Comparison of ENCODE assay signal across 19 cellular contexts in genomic region chr22:37827056-37827455, GRCh38. TPM values are rescaled to one million over a fixed set of nuclear protein-coding genes. Genes with fewer than 3 reads are reported as not detected.
A peak's percentile ranks its signal among the peaks of the same experiment; 100 is the strongest.
DNase-seq lines count a peak whose midpoint lies in the region; ATAC-seq and TF ChIP-seq lines count a peak whose summit lies in the region.
"Had no signal": no experiment of that assay in that cellular context is flagged by ENCODE, and none has a peak within 500 bp of the region (broad histone marks: within the 10 kb centered on the region; RNA-seq: fewer than 3 reads in every experiment).

No MANE protein-coding gene starts in this region.

- no peak overlapping the region for H3K4me3 ChIP-seq in endodermal cell (ENCODE audit: low read length)
- no peak overlapping the region for H3K4me3 ChIP-seq in tibial artery
- H3K4me3 ChIP-seq in CD8-positive, alpha-beta memory T cell (ENCODE audit: low read length), result no peak overlapping the region
- H3K4me3 ChIP-seq: A549, GM23338, right lobe of liver had no signal

- ATAC-seq in GM21576 (IDR thresholded peaks at IDR 0.05; ENCODE audit: unreplicated experiment), result no peak
- ATAC-seq in effector memory CD8-positive, alpha-beta T cell (replicated peaks), result no peak
- ATAC-seq: A549, GM23338 had no signal

- H3K9me3 Mint-ChIP-seq in endodermal cell (no peaks in the 10 kb centered on the region), nephron progenitor cell (no peaks in the 10 kb centered on the region)
- no peaks in the 10 kb centered on the region for H3K9me3 Mint-ChIP-seq in effector memory CD8-positive, alpha-beta T cell
- no peaks in the 10 kb centered on the region for H3K9me3 Mint-ChIP-seq in CD8-positive, alpha-beta memory T cell
- H3K9me3 Mint-ChIP-seq: GM23338 had no signal

- H3K9me3 ChIP-seq in endodermal cell (ENCODE audit: control insufficient read depth, low read length), result no peaks in the 10 kb centered on the region
- no peaks in the 10 kb centered on the region for H3K9me3 ChIP-seq in tibial artery
- H3K9me3 ChIP-seq in CD8-positive, alpha-beta memory T cell (ENCODE audit: low read length), result no peaks in the 10 kb centered on the region
- H3K9me3 ChIP-seq: A549, right lobe of liver had no signal

- peaks cover 16% of the 10 kb centered on the region for H3K36me3 ChIP-seq in endodermal cell (ENCODE audit: control insufficient read depth, insufficient read depth, low read length)
- H3K36me3 ChIP-seq in tibial artery, result peaks cover 18 to 34% (median 29%) of the 10 kb centered on the region in 3 donors
- H3K36me3 ChIP-seq in CD8-positive, alpha-beta memory T cell (ENCODE audit: insufficient read depth, low read length), result peaks cover 8% of the 10 kb centered on the region

- WGBS in endodermal cell (ENCODE audit: insufficient coverage in 1 of 2, insufficient read length in 1 of 2), 2 experiments, result 87 to 96% methylated on average over 7 to 9 of the region's 9 CpGs

- intact Hi-C loops in tibial artery (cut with DNase I; ENCODE audit: low total_unique reads), result no loop called here

- TF ChIP-seq CTCF in endodermal cell (conservative IDR thresholded peaks at IDR 0.05), result no peak
- TF ChIP-seq CTCF in nephron progenitor cell (IDR thresholded peaks at IDR 0.05), result no peak
- TF ChIP-seq CTCF in tibial artery (IDR thresholded peaks at IDR 0.05), result no peak

- H3K27ac ChIP-seq in endodermal cell (ENCODE audit: low read depth, low read length) (peak overlapping the region; percentile 51), tibial artery (peak overlapping the region; percentile 67 to 68)
- H3K27ac ChIP-seq in CD8-positive, alpha-beta memory T cell (ENCODE audit: low read depth, low read length), result no peak overlapping the region
- H3K27ac ChIP-seq: A549, right lobe of liver had no signal

- peaks cover 1% of the 10 kb centered on the region for H3K4me1 Mint-ChIP-seq in endodermal cell
- peaks cover 22% of the 10 kb centered on the region for H3K4me1 Mint-ChIP-seq in nephron progenitor cell
- H3K4me1 Mint-ChIP-seq in effector memory CD8-positive, alpha-beta T cell (ENCODE audit: low read depth in 2 of 2), result peaks cover 0 to 6% of the 10 kb centered on the region in 2 donors
- peaks cover 0 to 5% (median 2%) of the 10 kb centered on the region in 3 donors for H3K4me1 Mint-ChIP-seq in CD8-positive, alpha-beta memory T cell

- H3K27me3 Mint-ChIP-seq in endodermal cell (ENCODE audit: insufficient read depth) (peaks cover 28% of the 10 kb centered on the region), nephron progenitor cell (ENCODE audit: low read depth, poor library complexity) (peaks cover 47% of the 10 kb centered on the region)
- H3K27me3 Mint-ChIP-seq in effector memory CD8-positive, alpha-beta T cell, result peaks cover 11 to 24% of the 10 kb centered on the region in 2 donors
- H3K27me3 Mint-ChIP-seq in CD8-positive, alpha-beta memory T cell, result peaks cover 0 to 10% of the 10 kb centered on the region in 2 donors

- H3K4me1 ChIP-seq in endodermal cell (ENCODE audit: control insufficient read depth, insufficient read depth, low read length) (no peaks in the 10 kb centered on the region), tibial artery (peaks cover 0 to 19% (median 14%) of the 10 kb centered on the region in 4 donors)
- H3K4me1 ChIP-seq in CD8-positive, alpha-beta memory T cell (ENCODE audit: insufficient read depth, low read length), result no peaks in the 10 kb centered on the region
- H3K4me1 ChIP-seq: A549 had no signal

- POLR2A ChIA-PET in CD8-positive, alpha-beta memory T cell (lab: Charles Lee), result no interaction called here

- peaks cover 28% of the 10 kb centered on the region for H3K27me3 ChIP-seq in endodermal cell (ENCODE audit: control insufficient read depth, insufficient read depth, low read length, poor library complexity, severe bottlenecking)
- peaks cover 0 to 3% of the 10 kb centered on the region in 2 donors for H3K27me3 ChIP-seq in tibial artery
- H3K27me3 ChIP-seq in CD8-positive, alpha-beta memory T cell (ENCODE audit: insufficient read depth, low read length, poor library complexity, severe bottlenecking), result no peaks in the 10 kb centered on the region
- H3K27me3 ChIP-seq: right lobe of liver had no signal

- DNase-seq in NCI-H524 (lab: John Stamatoyannopoulos, UW) (peak; percentile 17 to 74), NCI-H524 treated with DMSO at 0.1 percent for 48 hours (lab: John Stamatoyannopoulos, UW) (no peak), endodermal cell (no peak), nephron progenitor cell (no peak), tibial artery (peak in 1 of 2 donors; percentile 47)
- no peak for DNase-seq in effector memory CD8-positive, alpha-beta T cell
- no peak for DNase-seq in CD8-positive, alpha-beta memory T cell
- DNase-seq: activated CD4-positive, alpha-beta T cell treated with anti-CD3 and anti-CD28 coated beads, Interleukin-2, amount 50 U/mL, for 1 hour; COR-L47; effector memory CD4-positive, alpha-beta T cell; NCI-H1417 treated with DMSO at 0.1 percent for 48 hours; NCI-H774; right lobe of liver; stimulated activated naive CD4-positive, alpha-beta T cell had no signal

- H3K4me3 Mint-ChIP-seq in endodermal cell (no peak overlapping the region), nephron progenitor cell (no peak overlapping the region)
- no peak overlapping the region for H3K4me3 Mint-ChIP-seq in effector memory CD8-positive, alpha-beta T cell
- no peak overlapping the region for H3K4me3 Mint-ChIP-seq in CD8-positive, alpha-beta memory T cell
- H3K4me3 Mint-ChIP-seq: GM23338 had no signal

- H3K36me3 Mint-ChIP-seq in endodermal cell (ENCODE audit: low read depth) (peaks cover 22% of the 10 kb centered on the region), nephron progenitor cell (ENCODE audit: low read depth) (peaks cover 16% of the 10 kb centered on the region)
- peaks cover 8% of the 10 kb centered on the region for H3K36me3 Mint-ChIP-seq in effector memory CD8-positive, alpha-beta T cell (ENCODE audit: insufficient read depth)
- peaks cover 3 to 33% (median 7%) of the 10 kb centered on the region in 3 donors for H3K36me3 Mint-ChIP-seq in CD8-positive, alpha-beta memory T cell

- H3K27ac Mint-ChIP-seq in endodermal cell, result no peak overlapping the region
- H3K27ac Mint-ChIP-seq in nephron progenitor cell, result peak overlapping the region; percentile 88
- H3K27ac Mint-ChIP-seq in effector memory CD8-positive, alpha-beta T cell, result no peak overlapping the region
- H3K27ac Mint-ChIP-seq in CD8-positive, alpha-beta memory T cell, result no peak overlapping the region
- H3K27ac Mint-ChIP-seq: GM23338 had no signal

- H3K9ac ChIP-seq in endodermal cell (ENCODE audit: extremely low read depth, low read length, poor library complexity, severe bottlenecking), result no peak overlapping the region

- CTCF ChIA-PET in CD8-positive, alpha-beta memory T cell (lab: Charles Lee), result interaction anchor here (0.8 to 1.5 kb wide), 2 partner anchors 8 to 9 kb away, joined by 3 to 7 read pairs; no protein-coding TSS in a partner anchor

RNA-seq across cellular contexts. Expression of gene GALR3, which starts 3.9 kb away (rescaled TPM):
- under 1 TPM; 0.40 to 0.77 TPM for total RNA-seq in endodermal cell
- not detected for polyA plus RNA-seq in endodermal cell (2013, experiment 1 of 2)
- polyA plus RNA-seq in endodermal cell (2013, experiment 2 of 2), result 0.33 TPM
- total RNA-seq in CD8-positive, alpha-beta memory T cell, result not detected
- polyA plus RNA-seq in CD8-positive, alpha-beta memory T cell, result not detected
- total RNA-seq: astrocyte, kidney epithelial cell had no signal
- polyA plus RNA-seq: A549 had no signal

RNA-seq across cellular contexts. Expression of gene ANKRD54, which starts 17.1 kb away (rescaled TPM):
- 10 to 100 TPM; 14.1 to 14.3 TPM for total RNA-seq in endodermal cell
- polyA plus RNA-seq in endodermal cell (2013, experiment 1 of 2), result 22.1 TPM
- polyA plus RNA-seq in endodermal cell (2013, experiment 2 of 2), result 23.6 TPM
- 10 to 100 TPM; 27.6 to 28.7 TPM for total RNA-seq in CD8-positive, alpha-beta memory T cell
- polyA plus RNA-seq in CD8-positive, alpha-beta memory T cell, result 11.9 TPM

RNA-seq across cellular contexts. Expression of gene GCAT, which starts 19.3 kb away (rescaled TPM):
- total RNA-seq in endodermal cell, result 10 to 100 TPM; 22.2 to 26.2 TPM
- 22.0 TPM for polyA plus RNA-seq in endodermal cell (2013, experiment 1 of 2)
- 17.9 TPM for polyA plus RNA-seq in endodermal cell (2013, experiment 2 of 2)
- 10 to 100 TPM in 1 of 2 experiments, 1 to 10 TPM in 1; 9.3 to 10.0 TPM for total RNA-seq in CD8-positive, alpha-beta memory T cell
- 1.6 TPM for polyA plus RNA-seq in CD8-positive, alpha-beta memory T cell

RNA-seq across cellular contexts. Expression of gene EIF3L, which starts 22.2 kb away (rescaled TPM):
- total RNA-seq in endodermal cell, result 100 to 1,000 TPM; 469 to 541 TPM
- 523 TPM for polyA plus RNA-seq in endodermal cell (2013, experiment 1 of 2)
- polyA plus RNA-seq in endodermal cell (2013, experiment 2 of 2), result 462 TPM
- 100 to 1,000 TPM; 549 to 556 TPM for total RNA-seq in CD8-positive, alpha-beta memory T cell
- 266 TPM for polyA plus RNA-seq in CD8-positive, alpha-beta memory T cell

Comparison
In these comparisons a context has a peak if more than half of its experiments do, and no peak if none do; other contexts are left out.
1. DNase-seq: peak in NCI-H524 (2 of 2); none in NCI-H524 treated with DMSO at 0.1 percent for 48 hours (single experiment), endodermal cell (single experiment), nephron progenitor cell (single experiment), effector memory CD8-positive, alpha-beta T cell (0 of 3) and CD8-positive, alpha-beta memory T cell (0 of 5).